ENCODE assay signal across 1 cellular context in genomic region chr6:32852844-32853540, GRCh38.
TF ChIP-seq lines count a peak whose summit lies in the region.

No MANE protein-coding gene starts in this region.

TF ChIP-seq in HepG2, 621 proteins besides CTCF, POLR2A, EP300 and RAD21 (continued from another document and continues in another):
- TF ChIP-seq CREB3 (CRISPR knock-in tag; IDR thresholded peaks at IDR 0.05) (no peak), ZBTB44 (CRISPR knock-in tag; IDR thresholded peaks at IDR 0.05) (0 out of 2 replicates have a peak, but pooled peaks have one; percentile 44), ZSCAN29 (CRISPR knock-in tag; conservative IDR thresholded peaks at IDR 0.05) (no peak), ZBTB43 (CRISPR knock-in tag; conservative IDR thresholded peaks at IDR 0.05) (no peak), GABPB1 (CRISPR knock-in tag; IDR thresholded peaks at IDR 0.05) (peak; percentile 53; the same call in 1 of the 2 replicates), PAWR (CRISPR knock-in tag; IDR thresholded peaks at IDR 0.05; ENCODE audit: borderline replicate concordance) (no peak), ZNF362 (CRISPR knock-in tag; IDR thresholded peaks at IDR 0.05; ENCODE audit: borderline replicate concordance) (no peak), CEBPG (CRISPR knock-in tag; IDR thresholded peaks at IDR 0.05) (no peak), TEF (CRISPR knock-in tag; IDR thresholded peaks at IDR 0.05) (no peak), ZNF501 (CRISPR knock-in tag; IDR thresholded peaks at IDR 0.05) (peak; percentile 63), ZNF552 (CRISPR knock-in tag; IDR thresholded peaks at IDR 0.05; ENCODE audit: borderline replicate concordance) (no peak), ATM (IDR thresholded peaks at IDR 0.05; ENCODE audit: borderline replicate concordance) (no peak), ZNF34 (CRISPR knock-in tag; IDR thresholded peaks at IDR 0.05; ENCODE audit: borderline replicate concordance) (no peak), ZNF703 (CRISPR knock-in tag; IDR thresholded peaks at IDR 0.05; ENCODE audit: borderline replicate concordance) (0 out of 2 replicates have a peak, but pooled peaks have one; percentile 47), ZNF468 (CRISPR knock-in tag; IDR thresholded peaks at IDR 0.05) (no peak), ZNF367 (CRISPR knock-in tag; IDR thresholded peaks at IDR 0.05; ENCODE audit: borderline replicate concordance) (no peak), BORCS8-MEF2B (CRISPR knock-in tag; IDR thresholded peaks at IDR 0.05) (0 out of 2 replicates have a peak, but pooled peaks have one; percentile 25), ZBTB46 (CRISPR knock-in tag; IDR thresholded peaks at IDR 0.05; ENCODE audit: borderline replicate concordance) (no peak), ATF4 (CRISPR knock-in tag; IDR thresholded peaks at IDR 0.05) (no peak), FOXP1 (IDR thresholded peaks at IDR 0.05) (no peak), FOXP1 (CRISPR knock-in tag; IDR thresholded peaks at IDR 0.05) (no peak), REXO4 (CRISPR knock-in tag; IDR thresholded peaks at IDR 0.05; ENCODE audit: borderline replicate concordance) (no peak), KDM2A (CRISPR knock-in tag; IDR thresholded peaks at IDR 0.05; ENCODE audit: borderline replicate concordance, low read depth) (no peak), SIX1 (CRISPR knock-in tag; IDR thresholded peaks at IDR 0.05; ENCODE audit: borderline replicate concordance) (no peak), ZMYM4 (CRISPR knock-in tag; IDR thresholded peaks at IDR 0.05) (no peak), ZNF609 (CRISPR knock-in tag; IDR thresholded peaks at IDR 0.05; ENCODE audit: borderline replicate concordance) (no peak; the same call in 1 of the 2 replicates), CBX5 (CRISPR knock-in tag; IDR thresholded peaks at IDR 0.05; ENCODE audit: borderline replicate concordance) (no peak), GLI4 (CRISPR knock-in tag; IDR thresholded peaks at IDR 0.05; ENCODE audit: borderline replicate concordance) (no peak; the same call in 1 of the 2 replicates), ZNF776 (CRISPR knock-in tag; IDR thresholded peaks at IDR 0.05) (no peak), TMF1 (CRISPR knock-in tag; IDR thresholded peaks at IDR 0.05; ENCODE audit: low read depth) (no peak), ZBED4 (CRISPR knock-in tag; IDR thresholded peaks at IDR 0.05; ENCODE audit: borderline replicate concordance) (peak; percentile 6; the same call in 1 of the 2 replicates), TSC22D2 (CRISPR knock-in tag; IDR thresholded peaks at IDR 0.05; ENCODE audit: borderline replicate concordance) (no peak), ZNF414 (CRISPR knock-in tag; IDR thresholded peaks at IDR 0.05) (no peak), MIXL1 (CRISPR knock-in tag; IDR thresholded peaks at IDR 0.05) (no peak), GZF1 (CRISPR knock-in tag; IDR thresholded peaks at IDR 0.05) (no peak), ETV6 (CRISPR knock-in tag; conservative IDR thresholded peaks at IDR 0.05) (no peak), MTF2 (CRISPR knock-in tag; IDR thresholded peaks at IDR 0.05; ENCODE audit: borderline replicate concordance) (no peak), TIGD3 (CRISPR knock-in tag; IDR thresholded peaks at IDR 0.05; ENCODE audit: borderline replicate concordance) (0 out of 2 replicates have a peak, but pooled peaks have one; percentile 1), ZNF672 (CRISPR knock-in tag; IDR thresholded peaks at IDR 0.05) (no peak), ATF5 (CRISPR knock-in tag; IDR thresholded peaks at IDR 0.05; ENCODE audit: low read depth) (no peak), ZNF431 (CRISPR knock-in tag; IDR thresholded peaks at IDR 0.05; ENCODE audit: borderline replicate concordance, low read depth) (no peak)
